Comparison of ENCODE assay signal across 8 cellular contexts in the genomic region with DNA sequence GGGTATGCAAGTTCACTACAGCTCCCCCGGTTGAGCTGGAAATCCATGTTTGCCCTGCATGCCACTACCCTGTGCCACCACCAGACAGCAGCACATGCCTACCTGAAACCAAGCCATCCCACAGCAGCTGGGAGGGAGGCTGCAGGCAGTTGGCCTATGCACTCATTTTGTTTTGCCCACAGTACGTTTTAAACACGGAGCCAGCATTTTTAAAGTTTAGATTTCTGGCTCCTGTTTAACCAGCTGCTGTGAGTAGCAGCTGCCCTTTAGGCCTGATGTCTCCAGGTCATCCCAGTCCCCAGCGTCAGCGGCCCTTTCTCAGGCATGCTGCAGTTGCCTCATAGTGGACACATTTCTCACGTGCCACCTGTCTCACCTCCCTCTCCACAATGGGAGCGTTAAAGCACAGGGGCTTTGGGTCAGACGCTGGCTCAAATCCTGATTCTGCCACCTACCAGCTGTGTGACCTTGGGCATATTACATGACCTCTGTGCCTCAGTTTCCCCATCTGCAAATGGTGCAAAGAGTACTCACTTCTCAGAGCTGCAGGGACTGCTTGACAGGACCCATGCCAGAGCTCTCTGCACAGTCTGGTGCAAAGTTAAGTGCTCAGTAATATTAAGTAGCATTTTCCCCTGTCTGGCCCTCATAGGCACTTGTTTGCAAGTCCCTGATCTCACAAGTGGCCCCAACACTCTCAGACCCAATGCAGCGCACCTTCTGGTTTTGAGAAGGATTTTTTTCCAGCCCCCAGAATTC. TPM values are rescaled to one million over a fixed set of nuclear protein-coding genes. Genes with fewer than 3 reads are reported as not detected.
DNase-seq lines count a peak whose midpoint lies in the region; ATAC-seq, FAIRE-seq and TF ChIP-seq lines count a peak whose summit lies in the region.

No MANE protein-coding gene starts in this region.

- H3K27ac Mint-ChIP-seq in activated T-helper 17 cell treated with anti-CD3 and anti-CD28 coated beads, Interleukin-2, amount 50 U/mL, for 72 hours: no peak overlapping the region

- CTCF ChIA-PET in Panc1 (lab: Charles Lee): interaction anchor here (1.0 to 2.8 kb wide), 7 partner anchors 17 to 58 kb away, joined by 4 to 27 read pairs (median 7); no protein-coding TSS in a partner anchor

- peaks cover 2% of the 10 kb centered on the region for H3K4me1 Mint-ChIP-seq in activated T-helper 17 cell treated with anti-CD3 and anti-CD28 coated beads, Interleukin-2, amount 50 U/mL, for 72 hours

- H3K27me3 Mint-ChIP-seq in activated T-helper 17 cell treated with anti-CD3 and anti-CD28 coated beads, Interleukin-2, amount 50 U/mL, for 72 hours: no peaks in the 10 kb centered on the region

- H3K9me3 ChIP-seq in Panc1 (ENCODE audit: control insufficient read depth, insufficient read depth, low read depth, low read length): no peaks in the 10 kb centered on the region
- H3K9me3 ChIP-seq in ovary: no peaks in the 10 kb centered on the region

- TF ChIP-seq POLR2A in ovary (IDR thresholded peaks at IDR 0.05): no peak

- no TSS peak for BruUV-seq in Panc1 (replicated peaks; lab: Mats Ljungman, UMichigan)

- 19 to 33% (median 21%) methylated on average over 9 of the region's 9 CpGs for WGBS in ovary, 3 donors

- H3K4me3 ChIP-seq in Panc1 (ENCODE audit: low read depth in 2 of 2, low read length in 2 of 2) (no peak overlapping the region), foreskin fibroblast (ENCODE audit: low read depth in 1 of 2, low read length in 2 of 2) (no peak overlapping the region), ovary (no peak overlapping the region)

- peak; percentile 59 for FAIRE-seq in urothelium cell line (lab: Jason Lieb, UNC)

- H3K36me3 Mint-ChIP-seq in activated T-helper 17 cell treated with anti-CD3 and anti-CD28 coated beads, Interleukin-2, amount 50 U/mL, for 72 hours (ENCODE audit: low read depth): peaks cover 32% of the 10 kb centered on the region

- H3K27ac ChIP-seq in Panc1 (ENCODE audit: low read length) (peak overlapping the region; percentile 77), ovary (no peak overlapping the region)

- in situ Hi-C loops in KBM-7 (cut with MboI; ENCODE audit: low pct_unique_long_range_greater_than_20kb, low sequenced_read_pairs) (no loop called here), Panc1 (cut with HindIII; ENCODE audit: low pct_unique_long_range_greater_than_20kb, low sequenced_read_pairs) (no loop called here)

- H3K36me3 ChIP-seq in Panc1 (ENCODE audit: control insufficient read depth, insufficient read depth, low read length) (peaks cover 7% of the 10 kb centered on the region), ovary (no peaks in the 10 kb centered on the region)

- TF ChIP-seq EP300 in ovary (IDR thresholded peaks at IDR 0.05): no peak

- POLR2A ChIA-PET in Panc1 (lab: Charles Lee): interaction anchor here (0.7 kb wide), 1 partner anchor 60 kb away, joined by 4 read pairs; no protein-coding TSS in a partner anchor

- H3K9me3 Mint-ChIP-seq in activated T-helper 17 cell treated with anti-CD3 and anti-CD28 coated beads, Interleukin-2, amount 50 U/mL, for 72 hours: no peaks in the 10 kb centered on the region

- H3K27me3 ChIP-seq in Panc1 (ENCODE audit: control insufficient read depth, insufficient read depth, low read length) (no peaks in the 10 kb centered on the region), ovary (no peaks in the 10 kb centered on the region)

- no peak overlapping the region for H3K4me3 Mint-ChIP-seq in activated T-helper 17 cell treated with anti-CD3 and anti-CD28 coated beads, Interleukin-2, amount 50 U/mL, for 72 hours

- intact Hi-C loops in Panc1 (cut with micrococcal nuclease; ENCODE audit: unreplicated experiment) (loop anchor here (1.0 kb wide), 1 partner anchor 48 kb away; no protein-coding TSS in a partner anchor), ovary (cut with DNase I) (loop anchor here in 1 of 4 donors (5.0 kb wide), 1 partner anchor 51 kb away; no protein-coding TSS in a partner anchor)

- DNase-seq in DMS53 (lab: John Stamatoyannopoulos, UW): peak; percentile 93
- DNase-seq in KBM-7: peak; percentile 71
- no peak for DNase-seq in Panc1 (ENCODE audit: low read depth, low spot score)
- DNase-seq in foreskin fibroblast: peak; percentile 52 to 72
- DNase-seq in ovary: peak in 4 of 5 donors; percentile 39 to 55 (median 50)
- peak; percentile 76 for DNase-seq in urothelium cell line (ENCODE audit: low spot score)

- H3K4me1 ChIP-seq in Panc1 (ENCODE audit: control insufficient read depth, insufficient read depth, low read length) (peaks cover 21% of the 10 kb centered on the region), ovary (ENCODE audit: insufficient read depth) (no peaks in the 10 kb centered on the region)

- TF ChIP-seq CTCF in Panc1 (IDR thresholded peaks at IDR 0.05): peak; percentile 96
- TF ChIP-seq CTCF in foreskin fibroblast (IDR thresholded peaks at IDR 0.05; ENCODE audit: low read depth, low read length): peak; percentile 50
- peak in 2 of 3 donors; percentile 46 to 66 for TF ChIP-seq CTCF in ovary (IDR thresholded peaks at IDR 0.05)

- ATAC-seq in Panc1 (peak; percentile 88), GM19023 (IDR thresholded peaks at IDR 0.05; ENCODE audit: unreplicated experiment) (no peak)
- peak; percentile 67 for ATAC-seq in activated T-helper 17 cell treated with anti-CD3 and anti-CD28 coated beads, Interleukin-2, amount 50 U/mL, for 72 hours (replicated peaks)

RNA-seq across cellular contexts. Expression of a gene that starts 8.2 kb away (rescaled TPM):
- 115 TPM for total RNA-seq in Panc1 (2021; ENCODE audit: unreplicated experiment)
- polyA plus RNA-seq in Panc1 (2012; ENCODE audit: insufficient read length): 54.8 TPM
- total RNA-seq in activated T-helper 17 cell treated with anti-CD3 and anti-CD28 coated beads, Interleukin-2, amount 50 U/mL, for 72 hours: 100 to 1,000 TPM; 197 to 205 TPM
- 10 to 100 TPM; 51.0 to 90.3 (median 77.2) TPM for total RNA-seq in ovary
- polyA plus RNA-seq in ovary: 100 to 1,000 TPM in 1 of 2 donors, 10 to 100 TPM in 1; 43.6 to 189 TPM

RNA-seq across cellular contexts. Expression of a gene that starts 32.4 kb away (rescaled TPM):
- total RNA-seq in Panc1 (2021; ENCODE audit: unreplicated experiment) (88.9 TPM), ovary (10 to 100 TPM in 6 of 7 donors, 1 to 10 TPM in 1; 7.5 to 18.2 (median 12.6) TPM)
- 209 TPM for polyA plus RNA-seq in Panc1 (2012; ENCODE audit: insufficient read length)
- 10 to 100 TPM; 13.1 to 22.0 TPM for total RNA-seq in activated T-helper 17 cell treated with anti-CD3 and anti-CD28 coated beads, Interleukin-2, amount 50 U/mL, for 72 hours
- 10 to 100 TPM; 11.6 to 11.7 TPM for polyA plus RNA-seq in ovary
